2 cellular contexts compared by ENCODE assay signal in the genomic region with DNA sequence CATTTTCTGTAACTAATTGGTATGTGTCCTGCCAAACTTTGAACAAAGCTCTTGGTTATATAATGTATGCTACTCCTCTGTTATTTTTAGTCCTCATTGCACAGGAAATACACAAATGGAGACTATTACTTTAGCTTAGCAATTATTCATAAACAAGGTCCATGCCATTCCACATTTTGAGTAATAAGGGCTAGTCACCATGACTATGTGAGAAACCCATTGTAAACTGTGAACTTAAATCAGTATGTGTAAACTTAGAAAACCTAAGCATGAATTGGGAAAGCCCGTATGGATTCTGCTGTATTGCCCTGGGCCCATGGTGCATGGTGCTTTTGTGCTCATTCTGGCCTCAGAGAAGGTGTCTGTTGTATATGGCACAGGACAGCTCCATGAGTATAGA.
TF ChIP-seq lines count a peak whose summit lies in the region.

No MANE protein-coding gene starts in this region.

TF ChIP-seq in A549, 52 proteins besides CTCF, POLR2A, EP300 and RAD21 (continued from another document):
- no peak for TF ChIP-seq SMC3 (IDR thresholded peaks at IDR 0.05)

TF ChIP-seq in GM12878, 131 proteins besides CTCF, POLR2A, EP300 and RAD21:
- TF ChIP-seq, protein P1, sequence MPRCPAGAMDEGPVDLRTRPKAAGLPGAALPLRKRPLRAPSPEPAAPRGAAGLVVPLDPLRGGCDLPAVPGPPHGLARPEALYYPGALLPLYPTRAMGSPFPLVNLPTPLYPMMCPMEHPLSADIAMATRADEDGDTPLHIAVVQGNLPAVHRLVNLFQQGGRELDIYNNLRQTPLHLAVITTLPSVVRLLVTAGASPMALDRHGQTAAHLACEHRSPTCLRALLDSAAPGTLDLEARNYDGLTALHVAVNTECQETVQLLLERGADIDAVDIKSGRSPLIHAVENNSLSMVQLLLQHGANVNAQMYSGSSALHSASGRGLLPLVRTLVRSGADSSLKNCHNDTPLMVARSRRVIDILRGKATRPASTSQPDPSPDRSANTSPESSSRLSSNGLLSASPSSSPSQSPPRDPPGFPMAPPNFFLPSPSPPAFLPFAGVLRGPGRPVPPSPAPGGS (IDR thresholded peaks at IDR 0.05; ENCODE audit: borderline replicate concordance, insufficient read depth, low read depth, low read length, poor library complexity, severe bottlenecking), result peak; percentile 91
- TF ChIP-seq, protein P2, sequence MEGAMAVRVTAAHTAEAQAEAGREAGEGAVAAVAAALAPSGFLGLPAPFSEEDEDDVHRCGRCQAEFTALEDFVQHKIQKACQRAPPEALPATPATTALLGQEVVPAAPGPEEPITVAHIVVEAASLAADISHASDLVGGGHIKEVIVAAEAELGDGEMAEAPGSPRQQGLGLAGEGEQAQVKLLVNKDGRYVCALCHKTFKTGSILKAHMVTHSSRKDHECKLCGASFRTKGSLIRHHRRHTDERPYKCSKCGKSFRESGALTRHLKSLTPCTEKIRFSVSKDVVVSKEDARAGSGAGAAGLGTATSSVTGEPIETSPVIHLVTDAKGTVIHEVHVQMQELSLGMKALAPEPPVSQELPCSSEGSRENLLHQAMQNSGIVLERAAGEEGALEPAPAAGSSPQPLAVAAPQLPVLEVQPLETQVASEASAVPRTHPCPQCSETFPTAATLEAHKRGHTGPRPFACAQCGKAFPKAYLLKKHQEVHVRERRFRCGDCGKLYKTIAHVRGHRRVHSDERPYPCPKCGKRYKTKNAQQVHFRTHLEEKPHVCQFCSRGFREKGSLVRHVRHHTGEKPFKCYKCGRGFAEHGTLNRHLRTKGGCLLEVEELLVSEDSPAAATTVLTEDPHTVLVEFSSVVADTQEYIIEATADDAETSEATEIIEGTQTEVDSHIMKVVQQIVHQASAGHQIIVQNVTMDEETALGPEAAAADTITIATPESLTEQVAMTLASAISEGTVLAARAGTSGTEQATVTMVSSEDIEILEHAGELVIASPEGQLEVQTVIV (IDR thresholded peaks at IDR 0.05; ENCODE audit: borderline replicate concordance, partially characterized antibody), result no peak
- TF ChIP-seq YBX1 (IDR thresholded peaks at IDR 0.05), result no peak
TF ChIP-seq in GM12878: peak in this region for 1.
